1 cellular context compared by ENCODE assay signal in the genomic region with DNA sequence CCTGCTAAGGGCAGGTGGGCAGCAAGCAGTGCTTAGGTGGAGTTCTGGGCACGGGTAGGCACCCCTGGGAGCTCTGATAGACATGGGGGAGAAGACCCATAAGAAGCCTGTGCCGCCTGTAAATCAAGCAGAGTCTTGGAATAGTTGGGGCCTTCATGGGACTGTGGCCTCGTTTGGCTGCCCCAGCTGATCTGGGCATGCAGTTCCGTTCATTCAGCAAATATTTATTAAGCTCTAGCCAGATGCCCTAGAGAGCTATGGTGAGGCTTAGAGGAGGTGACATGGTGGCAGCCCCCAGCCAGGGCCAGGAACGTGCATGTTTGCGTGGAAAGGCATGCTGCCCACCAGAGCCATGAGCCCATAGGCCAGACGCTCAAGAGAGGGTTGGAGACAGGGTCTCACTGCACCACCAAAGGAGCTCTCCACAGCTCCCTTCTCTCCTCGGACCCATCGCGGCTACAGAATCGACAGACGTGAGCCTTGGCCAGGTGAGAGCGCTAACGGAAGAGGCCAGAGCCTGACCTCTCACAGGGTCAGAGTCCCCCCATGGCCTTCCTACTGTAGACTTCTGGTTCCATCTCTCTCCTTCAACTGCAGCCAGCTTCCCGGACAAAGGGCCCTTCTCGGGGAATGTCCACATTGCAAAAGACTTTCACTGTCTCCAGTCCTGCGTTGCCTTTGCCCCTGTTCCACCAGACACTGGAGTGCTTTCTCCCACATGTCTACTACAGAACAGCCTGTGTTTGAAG.
TF ChIP-seq lines count a peak whose summit lies in the region.

No MANE protein-coding gene starts in this region.

TF ChIP-seq in HepG2, 621 proteins besides CTCF, POLR2A, EP300 and RAD21 (continued from another document and continues in another):
- TF ChIP-seq, protein P1, sequence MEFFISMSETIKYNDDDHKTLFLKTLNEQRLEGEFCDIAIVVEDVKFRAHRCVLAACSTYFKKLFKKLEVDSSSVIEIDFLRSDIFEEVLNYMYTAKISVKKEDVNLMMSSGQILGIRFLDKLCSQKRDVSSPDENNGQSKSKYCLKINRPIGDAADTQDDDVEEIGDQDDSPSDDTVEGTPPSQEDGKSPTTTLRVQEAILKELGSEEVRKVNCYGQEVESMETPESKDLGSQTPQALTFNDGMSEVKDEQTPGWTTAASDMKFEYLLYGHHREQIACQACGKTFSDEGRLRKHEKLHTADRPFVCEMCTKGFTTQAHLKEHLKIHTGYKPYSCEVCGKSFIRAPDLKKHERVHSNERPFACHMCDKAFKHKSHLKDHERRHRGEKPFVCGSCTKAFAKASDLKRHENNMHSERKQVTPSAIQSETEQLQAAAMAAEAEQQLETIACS (CRISPR knock-in tag; IDR thresholded peaks at IDR 0.05) = no peak
- TF ChIP-seq NFIC (IDR thresholded peaks at IDR 0.05; ENCODE audit: low read length) (no peak), ADNP (CRISPR knock-in tag; IDR thresholded peaks at IDR 0.05) (no peak), ZNF749 (CRISPR knock-in tag; IDR thresholded peaks at IDR 0.05; ENCODE audit: borderline replicate concordance) (no peak), CREM (IDR thresholded peaks at IDR 0.05) (no peak), CREM (CRISPR knock-in tag; IDR thresholded peaks at IDR 0.05) (no peak), HNRNPL (IDR thresholded peaks at IDR 0.05; ENCODE audit: low read depth, low read length) (no peak; the same call in 1 of the 2 replicates), ZNF672 (CRISPR knock-in tag; IDR thresholded peaks at IDR 0.05) (no peak), MAFG (CRISPR knock-in tag; IDR thresholded peaks at IDR 0.05) (no peak), ZNF143 (CRISPR knock-in tag; IDR thresholded peaks at IDR 0.05) (no peak), ZNF234 (CRISPR knock-in tag; conservative IDR thresholded peaks at IDR 0.05) (no peak), ZSCAN9 (CRISPR knock-in tag; IDR thresholded peaks at IDR 0.05; ENCODE audit: borderline replicate concordance) (no peak), SOX6 (IDR thresholded peaks at IDR 0.05) (no peak), SOX6 (CRISPR knock-in tag; IDR thresholded peaks at IDR 0.05) (no peak), ZNF501 (CRISPR knock-in tag; IDR thresholded peaks at IDR 0.05) (no peak), BCL6 (CRISPR knock-in tag; IDR thresholded peaks at IDR 0.05) (peak; percentile 63), ZFP36L2 (CRISPR knock-in tag; IDR thresholded peaks at IDR 0.05) (no peak), RBM39 (IDR thresholded peaks at IDR 0.05; ENCODE audit: low read depth, low read length, poor library complexity, severe bottlenecking) (no peak), ZBTB42 (CRISPR knock-in tag; IDR thresholded peaks at IDR 0.05) (no peak), CEBPG (CRISPR knock-in tag; IDR thresholded peaks at IDR 0.05) (peak; percentile 72), KLF12 (CRISPR knock-in tag; IDR thresholded peaks at IDR 0.05; ENCODE audit: borderline replicate concordance) (no peak), ZNF3 (CRISPR knock-in tag; IDR thresholded peaks at IDR 0.05) (no peak), ZNF558 (CRISPR knock-in tag; IDR thresholded peaks at IDR 0.05; ENCODE audit: borderline replicate concordance) (no peak), DPF2 (CRISPR knock-in tag; IDR thresholded peaks at IDR 0.05; ENCODE audit: borderline replicate concordance, low read depth) (no peak), ATM (IDR thresholded peaks at IDR 0.05; ENCODE audit: borderline replicate concordance) (no peak), ERF (CRISPR knock-in tag; IDR thresholded peaks at IDR 0.05) (no peak), ZNF790 (CRISPR knock-in tag; IDR thresholded peaks at IDR 0.05; ENCODE audit: borderline replicate concordance) (no peak), MED8 (CRISPR knock-in tag; IDR thresholded peaks at IDR 0.05; ENCODE audit: insufficient replicate concordance) (no peak), NR1H2 (CRISPR knock-in tag; IDR thresholded peaks at IDR 0.05; ENCODE audit: borderline replicate concordance, low read depth) (no peak), HMGA1 (CRISPR knock-in tag; conservative IDR thresholded peaks at IDR 0.05) (no peak), MXD4 (CRISPR knock-in tag; IDR thresholded peaks at IDR 0.05) (no peak; the same call in 1 of the 2 replicates), ZNF782 (CRISPR knock-in tag; IDR thresholded peaks at IDR 0.05; ENCODE audit: borderline replicate concordance) (no peak), CCDC6 (CRISPR knock-in tag; IDR thresholded peaks at IDR 0.05) (peak; percentile 63; the same call in 1 of the 2 replicates), MAZ (IDR thresholded peaks at IDR 0.05; ENCODE audit: borderline replicate concordance, low read depth, low read length) (no peak), MAZ (CRISPR knock-in tag; IDR thresholded peaks at IDR 0.05; ENCODE audit: low read depth) (no peak), CENPT (CRISPR knock-in tag; IDR thresholded peaks at IDR 0.05; ENCODE audit: low read depth) (no peak)
- TF ChIP-seq, protein P2, sequence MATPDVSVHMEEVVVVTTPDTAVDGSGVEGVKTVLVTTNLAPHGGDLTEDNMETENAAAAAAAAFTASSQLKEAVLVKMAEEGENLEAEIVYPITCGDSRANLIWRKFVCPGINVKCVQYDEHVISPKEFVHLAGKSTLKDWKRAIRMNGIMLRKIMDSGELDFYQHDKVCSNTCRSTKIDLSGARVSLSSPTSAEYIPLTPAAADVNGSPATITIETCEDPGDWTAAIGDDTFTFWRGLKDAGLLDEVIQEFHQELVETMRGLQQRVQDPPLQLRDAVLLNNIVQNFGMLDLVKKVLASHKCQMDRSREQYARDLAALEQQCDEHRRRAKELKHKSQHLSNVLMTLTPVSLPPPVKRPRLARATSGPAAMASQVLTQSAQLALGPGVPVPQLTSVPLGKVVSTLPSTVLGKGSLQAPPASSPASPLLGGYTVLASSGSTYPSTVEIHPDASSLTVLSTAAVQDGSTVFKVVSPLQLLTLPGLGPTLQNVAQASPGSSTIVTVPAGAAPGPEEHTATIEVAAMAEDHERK (CRISPR knock-in tag; IDR thresholded peaks at IDR 0.05; ENCODE audit: low read depth) = no peak
- TF ChIP-seq, protein P3, sequence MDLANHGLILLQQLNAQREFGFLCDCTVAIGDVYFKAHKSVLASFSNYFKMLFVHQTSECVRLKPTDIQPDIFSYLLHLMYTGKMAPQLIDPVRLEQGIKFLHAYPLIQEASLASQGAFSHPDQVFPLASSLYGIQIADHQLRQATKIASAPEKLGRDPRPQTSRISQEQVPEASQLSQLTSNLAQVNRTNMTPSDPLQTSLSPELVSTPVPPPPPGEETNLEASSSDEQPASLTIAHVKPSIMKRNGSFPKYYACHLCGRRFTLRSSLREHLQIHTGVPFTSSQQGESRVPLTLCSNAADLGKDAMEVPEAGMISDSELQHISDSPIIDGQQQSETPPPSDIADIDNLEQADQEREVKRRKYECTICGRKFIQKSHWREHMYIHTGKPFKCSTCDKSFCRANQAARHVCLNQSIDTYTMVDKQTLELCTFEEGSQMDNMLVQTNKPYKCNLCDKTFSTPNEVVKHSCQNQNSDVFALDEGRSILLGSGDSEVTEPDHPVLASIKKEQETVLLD (CRISPR knock-in tag; IDR thresholded peaks at IDR 0.05; ENCODE audit: low read depth) = 0 out of 2 replicates have a peak, but pooled peaks have one; percentile 27
- TF ChIP-seq, protein P4, sequence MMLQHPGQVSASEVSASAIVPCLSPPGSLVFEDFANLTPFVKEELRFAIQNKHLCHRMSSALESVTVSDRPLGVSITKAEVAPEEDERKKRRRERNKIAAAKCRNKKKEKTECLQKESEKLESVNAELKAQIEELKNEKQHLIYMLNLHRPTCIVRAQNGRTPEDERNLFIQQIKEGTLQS (CRISPR knock-in tag; IDR thresholded peaks at IDR 0.05) = no peak
- TF ChIP-seq, protein P5, sequence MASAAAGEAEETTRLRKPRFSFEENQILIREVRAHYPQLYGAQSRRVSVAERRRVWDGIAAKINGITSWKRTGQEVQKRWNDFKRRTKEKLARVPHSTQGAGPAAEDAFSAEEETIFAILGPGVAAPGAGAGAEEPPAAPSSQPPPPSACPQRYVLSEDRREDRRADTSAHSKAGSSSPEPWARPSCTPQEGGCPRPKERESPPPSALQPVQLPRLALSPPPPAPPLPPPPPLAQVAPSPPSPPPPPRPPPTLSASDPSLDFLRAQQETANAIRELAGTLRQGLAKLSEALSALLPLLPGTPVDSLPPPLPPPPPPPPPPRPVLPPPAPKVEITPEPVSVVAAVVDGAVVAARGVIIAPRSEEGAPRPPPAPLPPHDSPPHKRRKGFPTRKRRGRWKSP (CRISPR knock-in tag; IDR thresholded peaks at IDR 0.05) = no peak
- TF ChIP-seq, protein P6, sequence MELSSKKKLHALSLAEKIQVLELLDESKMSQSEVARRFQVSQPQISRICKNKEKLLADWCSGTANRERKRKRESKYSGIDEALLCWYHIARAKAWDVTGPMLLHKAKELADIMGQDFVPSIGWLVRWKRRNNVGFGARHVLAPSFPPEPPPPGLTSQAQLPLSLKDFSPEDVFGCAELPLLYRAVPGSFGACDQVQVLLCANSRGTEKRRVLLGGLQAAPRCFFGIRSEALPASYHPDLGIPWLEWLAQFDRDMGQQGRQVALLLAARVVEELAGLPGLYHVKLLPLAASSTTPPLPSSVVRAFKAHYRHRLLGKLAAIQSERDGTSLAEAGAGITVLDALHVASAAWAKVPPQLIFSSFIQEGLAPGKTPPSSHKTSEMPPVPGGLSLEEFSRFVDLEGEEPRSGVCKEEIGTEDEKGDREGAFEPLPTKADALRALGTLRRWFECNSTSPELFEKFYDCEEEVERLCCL (CRISPR knock-in tag; IDR thresholded peaks at IDR 0.05; ENCODE audit: borderline replicate concordance) = no peak
- TF ChIP-seq, protein P7, sequence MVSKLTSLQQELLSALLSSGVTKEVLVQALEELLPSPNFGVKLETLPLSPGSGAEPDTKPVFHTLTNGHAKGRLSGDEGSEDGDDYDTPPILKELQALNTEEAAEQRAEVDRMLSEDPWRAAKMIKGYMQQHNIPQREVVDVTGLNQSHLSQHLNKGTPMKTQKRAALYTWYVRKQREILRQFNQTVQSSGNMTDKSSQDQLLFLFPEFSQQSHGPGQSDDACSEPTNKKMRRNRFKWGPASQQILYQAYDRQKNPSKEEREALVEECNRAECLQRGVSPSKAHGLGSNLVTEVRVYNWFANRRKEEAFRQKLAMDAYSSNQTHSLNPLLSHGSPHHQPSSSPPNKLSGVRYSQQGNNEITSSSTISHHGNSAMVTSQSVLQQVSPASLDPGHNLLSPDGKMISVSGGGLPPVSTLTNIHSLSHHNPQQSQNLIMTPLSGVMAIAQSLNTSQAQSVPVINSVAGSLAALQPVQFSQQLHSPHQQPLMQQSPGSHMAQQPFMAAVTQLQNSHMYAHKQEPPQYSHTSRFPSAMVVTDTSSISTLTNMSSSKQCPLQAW (CRISPR knock-in tag; IDR thresholded peaks at IDR 0.05) = no peak
- TF ChIP-seq, protein P8, sequence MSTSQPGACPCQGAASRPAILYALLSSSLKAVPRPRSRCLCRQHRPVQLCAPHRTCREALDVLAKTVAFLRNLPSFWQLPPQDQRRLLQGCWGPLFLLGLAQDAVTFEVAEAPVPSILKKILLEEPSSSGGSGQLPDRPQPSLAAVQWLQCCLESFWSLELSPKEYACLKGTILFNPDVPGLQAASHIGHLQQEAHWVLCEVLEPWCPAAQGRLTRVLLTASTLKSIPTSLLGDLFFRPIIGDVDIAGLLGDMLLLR (CRISPR knock-in tag; IDR thresholded peaks at IDR 0.05) = no peak
- TF ChIP-seq, protein P9, sequence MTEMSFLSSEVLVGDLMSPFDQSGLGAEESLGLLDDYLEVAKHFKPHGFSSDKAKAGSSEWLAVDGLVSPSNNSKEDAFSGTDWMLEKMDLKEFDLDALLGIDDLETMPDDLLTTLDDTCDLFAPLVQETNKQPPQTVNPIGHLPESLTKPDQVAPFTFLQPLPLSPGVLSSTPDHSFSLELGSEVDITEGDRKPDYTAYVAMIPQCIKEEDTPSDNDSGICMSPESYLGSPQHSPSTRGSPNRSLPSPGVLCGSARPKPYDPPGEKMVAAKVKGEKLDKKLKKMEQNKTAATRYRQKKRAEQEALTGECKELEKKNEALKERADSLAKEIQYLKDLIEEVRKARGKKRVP (CRISPR knock-in tag; IDR thresholded peaks at IDR 0.05) = no peak
- TF ChIP-seq, protein P10, sequence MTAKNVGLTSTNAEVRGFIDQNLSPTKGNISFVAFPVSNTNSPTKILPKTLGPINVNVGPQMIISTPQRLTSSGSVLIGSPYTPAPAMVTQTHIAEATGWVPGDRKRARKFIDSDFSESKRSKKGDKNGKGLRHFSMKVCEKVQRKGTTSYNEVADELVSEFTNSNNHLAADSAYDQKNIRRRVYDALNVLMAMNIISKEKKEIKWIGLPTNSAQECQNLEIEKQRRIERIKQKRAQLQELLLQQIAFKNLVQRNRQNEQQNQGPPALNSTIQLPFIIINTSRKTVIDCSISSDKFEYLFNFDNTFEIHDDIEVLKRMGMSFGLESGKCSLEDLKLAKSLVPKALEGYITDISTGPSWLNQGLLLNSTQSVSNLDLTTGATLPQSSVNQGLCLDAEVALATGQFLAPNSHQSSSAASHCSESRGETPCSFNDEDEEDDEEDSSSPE (CRISPR knock-in tag; IDR thresholded peaks at IDR 0.05) = 0 out of 2 replicates have a peak, but pooled peaks have one; percentile 21
- TF ChIP-seq, protein P11, sequence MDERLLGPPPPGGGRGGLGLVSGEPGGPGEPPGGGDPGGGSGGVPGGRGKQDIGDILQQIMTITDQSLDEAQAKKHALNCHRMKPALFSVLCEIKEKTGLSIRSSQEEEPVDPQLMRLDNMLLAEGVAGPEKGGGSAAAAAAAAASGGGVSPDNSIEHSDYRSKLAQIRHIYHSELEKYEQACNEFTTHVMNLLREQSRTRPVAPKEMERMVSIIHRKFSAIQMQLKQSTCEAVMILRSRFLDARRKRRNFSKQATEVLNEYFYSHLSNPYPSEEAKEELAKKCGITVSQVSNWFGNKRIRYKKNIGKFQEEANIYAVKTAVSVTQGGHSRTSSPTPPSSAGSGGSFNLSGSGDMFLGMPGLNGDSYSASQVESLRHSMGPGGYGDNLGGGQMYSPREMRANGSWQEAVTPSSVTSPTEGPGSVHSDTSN (CRISPR knock-in tag; IDR thresholded peaks at IDR 0.05) = no peak
- TF ChIP-seq, protein P12, sequence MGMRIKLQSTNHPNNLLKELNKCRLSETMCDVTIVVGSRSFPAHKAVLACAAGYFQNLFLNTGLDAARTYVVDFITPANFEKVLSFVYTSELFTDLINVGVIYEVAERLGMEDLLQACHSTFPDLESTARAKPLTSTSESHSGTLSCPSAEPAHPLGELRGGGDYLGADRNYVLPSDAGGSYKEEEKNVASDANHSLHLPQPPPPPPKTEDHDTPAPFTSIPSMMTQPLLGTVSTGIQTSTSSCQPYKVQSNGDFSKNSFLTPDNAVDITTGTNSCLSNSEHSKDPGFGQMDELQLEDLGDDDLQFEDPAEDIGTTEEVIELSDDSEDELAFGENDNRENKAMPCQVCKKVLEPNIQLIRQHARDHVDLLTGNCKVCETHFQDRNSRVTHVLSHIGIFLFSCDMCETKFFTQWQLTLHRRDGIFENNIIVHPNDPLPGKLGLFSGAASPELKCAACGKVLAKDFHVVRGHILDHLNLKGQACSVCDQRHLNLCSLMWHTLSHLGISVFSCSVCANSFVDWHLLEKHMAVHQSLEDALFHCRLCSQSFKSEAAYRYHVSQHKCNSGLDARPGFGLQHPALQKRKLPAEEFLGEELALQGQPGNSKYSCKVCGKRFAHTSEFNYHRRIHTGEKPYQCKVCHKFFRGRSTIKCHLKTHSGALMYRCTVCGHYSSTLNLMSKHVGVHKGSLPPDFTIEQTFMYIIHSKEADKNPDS (CRISPR knock-in tag; IDR thresholded peaks at IDR 0.05) = no peak
- TF ChIP-seq, protein P13, sequence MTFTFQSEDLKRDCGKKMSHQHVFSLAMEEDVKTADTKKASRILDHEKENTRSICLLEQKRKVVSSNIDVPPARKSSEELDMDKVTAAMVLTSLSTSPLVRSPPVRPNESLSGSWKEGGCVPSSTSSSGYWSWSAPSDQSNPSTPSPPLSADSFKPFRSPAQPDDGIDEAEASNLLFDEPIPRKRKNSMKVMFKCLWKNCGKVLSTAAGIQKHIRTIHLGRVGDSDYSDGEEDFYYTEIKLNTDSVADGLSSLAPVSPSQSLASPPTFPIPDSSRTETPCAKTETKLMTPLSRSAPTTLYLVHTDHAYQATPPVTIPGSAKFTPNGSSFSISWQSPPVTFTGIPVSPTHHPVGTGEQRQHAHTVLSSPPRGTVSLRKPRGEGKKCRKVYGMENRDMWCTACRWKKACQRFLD (CRISPR knock-in tag; IDR thresholded peaks at IDR 0.05; ENCODE audit: borderline replicate concordance) = no peak
